ENCODE assay signal across 8 cellular contexts in the genomic region with DNA sequence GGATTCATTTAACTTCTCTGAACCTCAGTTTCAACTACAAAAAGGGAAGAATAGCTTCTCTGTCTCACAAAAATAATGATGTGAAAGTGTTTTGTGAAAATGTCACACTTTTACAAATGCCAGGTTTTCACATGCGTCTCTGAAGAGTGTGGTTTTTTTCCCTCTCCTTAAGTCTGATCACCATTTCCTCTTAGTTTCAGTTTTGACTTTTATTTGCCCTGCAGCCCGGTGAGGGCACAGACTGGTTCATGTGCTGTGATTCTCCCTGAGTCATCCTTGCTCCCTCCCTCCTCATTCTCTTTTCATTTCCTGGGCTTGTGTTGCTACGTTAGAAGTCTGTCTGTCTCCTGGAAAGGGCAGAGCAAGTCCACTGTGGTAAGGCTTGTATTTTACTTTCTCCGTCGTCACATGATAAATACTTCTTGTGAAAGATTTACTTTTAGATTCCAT.
DNase-seq lines count a peak whose midpoint lies in the region; ATAC-seq and TF ChIP-seq lines count a peak whose summit lies in the region.

No MANE protein-coding gene starts in this region.

- no peaks in the 10 kb centered on the region for H3K9me3 ChIP-seq in Caco-2

- BruUV-seq in Caco-2 (replicated peaks; lab: Mats Ljungman, UMichigan) = no TSS peak

- CTCF ChIA-PET in Caco-2 (lab: Charles Lee) = no interaction called here

- no peaks in the 10 kb centered on the region for H3K27me3 Mint-ChIP-seq in Caco-2 (ENCODE audit: insufficient read depth, unreplicated experiment)

- no peaks in the 10 kb centered on the region for H3K4me1 ChIP-seq in Caco-2

- ATAC-seq in GM21515 (IDR thresholded peaks at IDR 0.05; ENCODE audit: unreplicated experiment) = peak; percentile 78

- intact Hi-C loops in Caco-2 (cut with micrococcal nuclease; ENCODE audit: unreplicated experiment) = no loop called here
- intact Hi-C loops in dorsolateral prefrontal cortex (cut with DNase I) = no loop called here

- peak overlapping the region; percentile 85 for H3K27ac ChIP-seq in VCaP
- H3K27ac ChIP-seq in dorsolateral prefrontal cortex = peak overlapping the region; percentile 16 to 93 (median 82)

- DNase-seq in Caco-2 = no peak
- DNase-seq in HuH-7.5 (ENCODE audit: low spot score) = peak; percentile 23
- DNase-seq in dorsolateral prefrontal cortex = peak in 1 of 10 donors; percentile 50
- peak; percentile 93 for DNase-seq in medulla oblongata (ENCODE audit: extremely low spot score)
- peak; percentile 45 for DNase-seq in stimulated activated CD8-positive, alpha-beta memory T cell treated with anti-CD3 and anti-CD28 coated beads, Interleukin-4, amount 100 ng/mL, for 48 hours
- DNase-seq in NCI-H1694 (lab: John Stamatoyannopoulos, UW) = no peak

- no peak for TF ChIP-seq CTCF in Caco-2 (IDR thresholded peaks at IDR 0.05; ENCODE audit: insufficient read depth in 1 of 2, low read depth in 1 of 2, low read length in 1 of 2, severe bottlenecking in 1 of 2, unreplicated experiment in 1 of 2)
- no peak for TF ChIP-seq CTCF in VCaP (conservative IDR thresholded peaks at IDR 0.05)
- TF ChIP-seq CTCF in dorsolateral prefrontal cortex (IDR thresholded peaks at IDR 0.05 in 54 of 56, conservative IDR thresholded peaks at IDR 0.05 in 2 of 56; ENCODE audit: low read depth in 1 of 56, partially characterized antibody in 56 of 56) = peak in 1 of 56 donors; percentile 9

- H3K9me3 Mint-ChIP-seq in Caco-2 (ENCODE audit: unreplicated experiment) = no peaks in the 10 kb centered on the region

- H3K4me1 Mint-ChIP-seq in Caco-2 (ENCODE audit: low read depth, unreplicated experiment) = peaks cover 8% of the 10 kb centered on the region

- H3K4me3 Mint-ChIP-seq in Caco-2 (ENCODE audit: unreplicated experiment) = no peak overlapping the region

- peaks cover 13% of the 10 kb centered on the region for H3K36me3 Mint-ChIP-seq in Caco-2 (ENCODE audit: insufficient read depth, unreplicated experiment)

- peak overlapping the region; percentile 58 for H3K27ac Mint-ChIP-seq in Caco-2 (ENCODE audit: unreplicated experiment)

- POLR2A ChIA-PET in Caco-2 (lab: Charles Lee) = no interaction called here

- no peaks in the 10 kb centered on the region for H3K27me3 ChIP-seq in Caco-2 (replicated peaks; ENCODE audit: control insufficient read depth, insufficient read depth, low read length)
- no peaks in the 10 kb centered on the region for H3K27me3 ChIP-seq in dorsolateral prefrontal cortex

- H3K36me3 ChIP-seq in Caco-2 (ENCODE audit: control insufficient read depth, insufficient read depth, low read length) = no peaks in the 10 kb centered on the region

- no peak overlapping the region for H3K4me3 ChIP-seq in Caco-2 (ENCODE audit: low read depth, low read length)
- peak overlapping the region; percentile 7 to 68 (median 48) for H3K4me3 ChIP-seq in dorsolateral prefrontal cortex

Comparison
In these comparisons a context has a peak if more than half of its experiments do, and no peak if none do; other contexts are left out.
1. DNase-seq: peak in HuH-7.5 (single experiment), medulla oblongata (single experiment) and stimulated activated CD8-positive, alpha-beta memory T cell treated with anti-CD3 and anti-CD28 coated beads, Interleukin-4, amount 100 ng/mL, for 48 hours (single experiment); none in Caco-2 (0 of 2) and NCI-H1694 (single experiment).